Comparison of ENCODE assay signal across 11 cellular contexts in genomic region chrX:9912341-9912740, GRCh38.
DNase-seq lines count a peak whose midpoint lies in the region.
"Had no signal": no experiment of that assay in that cellular context is flagged by ENCODE, and none has a peak within 500 bp of the region (broad histone marks: within the 10 kb centered on the region; RNA-seq: fewer than 3 reads in every experiment).

No MANE protein-coding gene starts in this region.

- peak overlapping the region; percentile 66 for H3K27ac ChIP-seq in angular gyrus (ENCODE audit: low read depth, low read length)
- H3K27ac ChIP-seq: KMS-11 had no signal

- DNase-seq in Ammon's horn (ENCODE audit: low spot score) (peak; percentile 38), NCI-H1105 treated with DMSO at 0.1 percent for 48 hours (lab: John Stamatoyannopoulos, UW) (peak; percentile 37), iPS-NIHi7 (ENCODE audit: extremely low spot score) (peak; percentile 49), EL (no peak), GM19240 (ENCODE audit: insufficient read length, low spot score) (no peak), medulla oblongata (ENCODE audit: extremely low spot score) (no peak), islet precursor cell (no peak)
- DNase-seq: activated B cell treated with CpG ODN at 0.5 μM for 24 hours, left colon had no signal

Comparison
In these comparisons a context has a peak if more than half of its experiments do, and no peak if none do; other contexts are left out.
1. DNase-seq: peak in Ammon's horn (single experiment), NCI-H1105 treated with DMSO at 0.1 percent for 48 hours (single experiment) and iPS-NIHi7 (single experiment); none in EL (single experiment), GM19240 (single experiment), medulla oblongata (single experiment) and islet precursor cell (single experiment).